In genomic region chr1:164101802-164102201, GRCh38 we compare ENCODE assay signal across 24 cellular contexts.
"Had no signal": no experiment of that assay in that cellular context is flagged by ENCODE, and none has a peak within 500 bp of the region (broad histone marks: within the 10 kb centered on the region; RNA-seq: fewer than 3 reads in every experiment).

No MANE protein-coding gene starts in this region.

- H3K27me3 Mint-ChIP-seq: naive thymus-derived CD4-positive, alpha-beta T cell; natural killer cell treated with Interleukin-12 subunit alpha and Interleukin-12 subunit beta and Interleukin-15 and Interleukin-18, amount 100 ng/mL, for 72 hours; progenitor cell of endocrine pancreas; stimulated activated naive B cell treated with anti-CD40 and anti-IgM and Interleukin-4, amounts not matched to agents 10 μg/mL and 1 μg/mL and 100 μg/mL, for 72 hours had no signal

- H3K4me3 ChIP-seq: left ventricle myocardium inferior, lung, mucosa of descending colon, ovary, right atrium auricular region, right lobe of liver, smooth muscle cell, stomach, testis, thyroid gland, transverse colon, upper lobe of left lung had no signal

- H3K4me1 ChIP-seq: left ventricle myocardium inferior, right atrium auricular region, right lobe of liver, stomach, testis, thyroid gland, transverse colon, upper lobe of left lung had no signal

- H3K4me1 Mint-ChIP-seq: immature natural killer cell; naive thymus-derived CD4-positive, alpha-beta T cell; stimulated activated naive B cell treated with anti-CD40 and anti-IgM and Interleukin-4, amounts not matched to agents 10 μg/mL and 1 μg/mL and 100 μg/mL, for 72 hours had no signal

- DNase-seq: hippocampal formation; immature natural killer cell; left ventricle myocardium inferior; midbrain; naive thymus-derived CD4-positive, alpha-beta T cell; ovary; right lobe of liver; stimulated activated CD4-positive, alpha-beta T cell treated with anti-CD3 and anti-CD28 coated beads, Interleukin-1b, Interleukin-23, amount 100 ng/mL, for 48 hours; stimulated activated CD4-positive, alpha-beta T cell treated with anti-CD3 and anti-CD28 coated beads, Interleukin-2, amount 100 ng/mL, for 48 hours; stimulated activated CD4-positive, alpha-beta T cell treated with anti-CD3 and anti-CD28 coated beads, Interleukin-4, amount 100 ng/mL, for 4 hours; stimulated activated CD8-positive, alpha-beta memory T cell treated with anti-CD3 and anti-CD28 coated beads, Interleukin-4, amount 100 ng/mL, for 48 hours; stimulated activated naive B cell treated with anti-CD40 and anti-IgM and Interleukin-4, amounts not matched to agents 10 μg/mL and 1 μg/mL and 100 μg/mL, for 72 hours; stimulated activated naive CD8-positive, alpha-beta T cell treated with anti-CD3 and anti-CD28 coated beads, Interleukin-15, Interleukin-2, amounts not matched to agents 100 U/mL and 50 U/mL, for 24 hours; stomach; testis; thyroid gland; transverse colon; upper lobe of left lung had no signal

- H3K36me3 ChIP-seq: left ventricle myocardium inferior, ovary, right atrium auricular region, right lobe of liver, stomach, thyroid gland, transverse colon, upper lobe of left lung had no signal

- ATAC-seq: mucosa of descending colon; naive thymus-derived CD4-positive, alpha-beta T cell; natural killer cell treated with Interleukin-12 subunit alpha and Interleukin-12 subunit beta and Interleukin-15 and Interleukin-18, amount 100 ng/mL, for 72 hours; right lobe of liver; stimulated activated naive B cell treated with anti-CD40 and anti-IgM and Interleukin-4, amounts not matched to agents 10 μg/mL and 1 μg/mL and 100 μg/mL, for 72 hours; stimulated activated naive CD8-positive, alpha-beta T cell treated with anti-CD3 and anti-CD28 coated beads, Interleukin-15, Interleukin-2, amounts not matched to agents 100 U/mL and 50 U/mL, for 24 hours had no signal

- H3K27ac Mint-ChIP-seq: immature natural killer cell; naive thymus-derived CD4-positive, alpha-beta T cell; natural killer cell treated with Interleukin-12 subunit alpha and Interleukin-12 subunit beta and Interleukin-15 and Interleukin-18, amount 100 ng/mL, for 72 hours; progenitor cell of endocrine pancreas; stimulated activated naive B cell treated with anti-CD40 and anti-IgM and Interleukin-4, amounts not matched to agents 10 μg/mL and 1 μg/mL and 100 μg/mL, for 72 hours had no signal

- H3K27ac ChIP-seq: left ventricle myocardium inferior, ovary, right atrium auricular region, right lobe of liver, stomach, testis, thyroid gland, transverse colon, upper lobe of left lung had no signal

- H3K36me3 Mint-ChIP-seq: immature natural killer cell; naive thymus-derived CD4-positive, alpha-beta T cell; natural killer cell treated with Interleukin-12 subunit alpha and Interleukin-12 subunit beta and Interleukin-15 and Interleukin-18, amount 100 ng/mL, for 72 hours; stimulated activated naive B cell treated with anti-CD40 and anti-IgM and Interleukin-4, amounts not matched to agents 10 μg/mL and 1 μg/mL and 100 μg/mL, for 72 hours had no signal

- H3K27me3 ChIP-seq: ovary, right atrium auricular region, right lobe of liver, stomach, testis, thyroid gland, transverse colon, upper lobe of left lung had no signal

- H3K4me3 Mint-ChIP-seq: immature natural killer cell; naive thymus-derived CD4-positive, alpha-beta T cell; natural killer cell treated with Interleukin-12 subunit alpha and Interleukin-12 subunit beta and Interleukin-15 and Interleukin-18, amount 100 ng/mL, for 72 hours; stimulated activated naive B cell treated with anti-CD40 and anti-IgM and Interleukin-4, amounts not matched to agents 10 μg/mL and 1 μg/mL and 100 μg/mL, for 72 hours had no signal

- H3K9me3 ChIP-seq: mucosa of descending colon, right lobe of liver, testis, transverse colon, upper lobe of left lung had no signal
